Comparison of ENCODE assay signal across 28 cellular contexts in the genomic region with DNA sequence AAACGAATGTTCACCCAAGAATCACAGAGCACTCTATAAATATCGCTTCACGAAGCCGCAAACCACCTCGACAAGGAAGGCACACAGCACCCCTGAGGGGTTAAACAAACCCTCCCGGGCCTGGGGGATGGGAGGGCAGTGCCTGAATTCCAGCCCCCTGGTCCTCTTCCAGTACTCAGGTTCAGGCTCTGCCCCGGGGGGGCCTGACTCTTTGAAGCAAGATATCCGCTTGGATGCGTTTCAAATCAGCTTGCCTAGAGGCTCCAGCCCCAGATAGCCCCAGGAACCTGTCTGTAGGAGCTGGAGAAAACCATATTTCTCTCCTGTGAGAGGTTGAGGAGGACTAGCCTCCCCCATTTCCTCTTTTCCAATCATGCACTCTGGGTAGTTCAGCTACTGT.
DNase-seq lines count a peak whose midpoint lies in the region; ATAC-seq and TF ChIP-seq lines count a peak whose summit lies in the region.
"Had no signal": no experiment of that assay in that cellular context is flagged by ENCODE, and none has a peak within 500 bp of the region (broad histone marks: within the 10 kb centered on the region; RNA-seq: fewer than 3 reads in every experiment).

No MANE protein-coding gene starts in this region.

- H3K9me2 ChIP-seq in MM.1S (replicated peaks; ENCODE audit: insufficient read depth, low read length) = no peaks in the 10 kb centered on the region

- H3K4me1 ChIP-seq in heart right ventricle = no peaks in the 10 kb centered on the region
- H3K4me1 ChIP-seq in MM.1S (ENCODE audit: low read length) = no peaks in the 10 kb centered on the region
- H3K4me1 ChIP-seq: A549, body of pancreas, esophagus muscularis mucosa, parathyroid adenoma, right lobe of liver, spleen, testis had no signal

- H3K27me3 ChIP-seq in heart right ventricle (no peaks in the 10 kb centered on the region), MM.1S (replicated peaks; ENCODE audit: insufficient read depth, low read length) (no peaks in the 10 kb centered on the region)
- H3K27me3 ChIP-seq: body of pancreas, esophagus muscularis mucosa, right lobe of liver, testis had no signal

- H3K4me3 ChIP-seq in heart right ventricle = no peak overlapping the region
- no peak overlapping the region for H3K4me3 ChIP-seq in MM.1S (ENCODE audit: low read length)
- H3K4me3 ChIP-seq: A549, body of pancreas, esophagus muscularis mucosa, right lobe of liver, spleen, testis had no signal

- H3K9ac ChIP-seq in MM.1S (ENCODE audit: low read length) = no peak overlapping the region
- H3K9ac ChIP-seq: parathyroid adenoma had no signal

- no peaks in the 10 kb centered on the region for H4K20me1 ChIP-seq in MM.1S (ENCODE audit: insufficient read depth, low read length)

- H3F3A ChIP-seq in MM.1S (ENCODE audit: insufficient read depth, low read length) = no peaks in the 10 kb centered on the region

- DNase-seq in left ventricle myocardium superior = peak; percentile 27
- DNase-seq in heart right ventricle = no peak
- peak; percentile 82 for DNase-seq in RPMI7951 (ENCODE audit: low read depth)
- DNase-seq in left kidney (ENCODE audit: low read depth, low spot score) = peak; percentile 86
- DNase-seq in A172 (ENCODE audit: low spot score) = no peak
- no peak for DNase-seq in MM.1S
- DNase-seq: activated CD4-positive, alpha-beta T cell treated with anti-CD3 and anti-CD28 coated beads for 48 hours; activated naive CD4-positive, alpha-beta T cell treated with anti-CD3 and anti-CD28 coated beads, Interleukin-2, amount 50 U/mL, for 16 hours; body of pancreas; CD4-positive, alpha-beta T cell; foreskin fibroblast; head of caudate nucleus; mammary epithelial cell; NCI-H1436; NCI-H524 treated with DMSO at 0.1 percent for 48 hours; right lobe of liver; SIG-M5; spleen; stimulated activated CD4-positive, alpha-beta T cell treated with anti-CD3 and anti-CD28 coated beads, Interleukin-2, amount 100 ng/mL, for 24 hours; stimulated activated CD8-positive, alpha-beta memory T cell treated with anti-CD3 and anti-CD28 coated beads, Interleukin-4, amount 100 ng/mL, for 48 hours; testis had no signal

- no peak overlapping the region for H2AFZ ChIP-seq in MM.1S (ENCODE audit: low read length)
- H2AFZ ChIP-seq: parathyroid adenoma had no signal

- intact Hi-C loops in left ventricle myocardium superior (cut with micrococcal nuclease) = no loop called here
- intact Hi-C loops in heart right ventricle (cut with DNase I) = no loop called here

- ATAC-seq in left ventricle myocardium superior (peak; percentile 54), heart right ventricle (no peak), GM18873 (IDR thresholded peaks at IDR 0.05; ENCODE audit: low FRiP score, unreplicated experiment) (no peak), HG03097 (IDR thresholded peaks at IDR 0.05; ENCODE audit: low FRiP score, unreplicated experiment) (no peak)
- ATAC-seq: A549; activated T-helper 17 cell treated with anti-CD3 and anti-CD28 coated beads, Interleukin-2, amount 50 U/mL, for 72 hours; body of pancreas; Panc1; right lobe of liver had no signal

- H3K9me3 ChIP-seq in heart right ventricle (no peaks in the 10 kb centered on the region), MM.1S (replicated peaks; ENCODE audit: insufficient read depth, low read length) (no peaks in the 10 kb centered on the region)
- H3K9me3 ChIP-seq: A549, body of pancreas, esophagus muscularis mucosa, right lobe of liver, testis had no signal

- 17 to 23% methylated on average over 9 of the region's 9 CpGs for WGBS in heart right ventricle, 2 donors

- H3K36me3 ChIP-seq in heart right ventricle = no peaks in the 10 kb centered on the region
- H3K36me3 ChIP-seq in MM.1S (replicated peaks; ENCODE audit: insufficient read depth, low read length) = no peaks in the 10 kb centered on the region
- H3K36me3 ChIP-seq: esophagus muscularis mucosa, right lobe of liver, spleen had no signal

- H3K79me2 ChIP-seq in MM.1S (ENCODE audit: low read length) = no peaks in the 10 kb centered on the region
- H3K79me2 ChIP-seq: parathyroid adenoma had no signal

- H3K27ac ChIP-seq in heart right ventricle (no peak overlapping the region), MM.1S (ENCODE audit: low read length) (no peak overlapping the region)
- H3K27ac ChIP-seq: A549, body of pancreas, esophagus muscularis mucosa, parathyroid adenoma, right lobe of liver, spleen, testis had no signal

- TF ChIP-seq CTCF in heart right ventricle (IDR thresholded peaks at IDR 0.05) (no peak), MM.1S (IDR thresholded peaks at IDR 0.05; ENCODE audit: low read length) (no peak)

- H3K4me2 ChIP-seq in MM.1S (ENCODE audit: low read depth, low read length) = no peak overlapping the region
- H3K4me2 ChIP-seq: A549 had no signal

Comparison
In these comparisons a context has a peak if more than half of its experiments do, and no peak if none do; other contexts are left out.
1. DNase-seq: peak in left ventricle myocardium superior (single experiment), RPMI7951 (single experiment) and left kidney (single experiment); none in heart right ventricle (0 of 2), A172 (single experiment) and MM.1S (single experiment).